In genomic region chr13:20711301-20712044, GRCh38 we compare ENCODE assay signal across 14 cellular contexts. TPM values are rescaled to one million over a fixed set of nuclear protein-coding genes. Genes with fewer than 3 reads are reported as not detected.
DNase-seq lines count a peak whose midpoint lies in the region; ATAC-seq and TF ChIP-seq lines count a peak whose summit lies in the region.
"Had no signal": no experiment of that assay in that cellular context is flagged by ENCODE, and none has a peak within 500 bp of the region (broad histone marks: within the 10 kb centered on the region; RNA-seq: fewer than 3 reads in every experiment).

No MANE protein-coding gene starts in this region.

- H3K9me3 ChIP-seq in CD4-positive, alpha-beta memory T cell (ENCODE audit: control insufficient read depth in 1 of 2, low read length in 2 of 2), result no peaks in the 10 kb centered on the region
- H3K9me3 ChIP-seq: esophagus squamous epithelium, ovary, thoracic aorta had no signal

- H3K27me3 Mint-ChIP-seq in Calu3 (ENCODE audit: unreplicated experiment) (peaks cover 23% of the 10 kb centered on the region), GM23338 (ENCODE audit: insufficient read depth, low read depth, poor library complexity) (peaks cover 14% of the 10 kb centered on the region)
- H3K27me3 Mint-ChIP-seq in CD4-positive, alpha-beta memory T cell, result peaks cover 3 to 12% of the 10 kb centered on the region in 2 donors

- POLR2A ChIA-PET in CD4-positive, alpha-beta memory T cell (lab: Charles Lee; ENCODE audit: partially characterized antibody), result no interaction called here

- H3K4me2 ChIP-seq in GM23338, result no peak overlapping the region

- H2AFZ ChIP-seq in GM23338, result no peak overlapping the region

- H3K4me1 Mint-ChIP-seq in Calu3 (ENCODE audit: low read depth, unreplicated experiment) (peaks cover 18% of the 10 kb centered on the region), GM23338 (peaks cover 18% of the 10 kb centered on the region)
- H3K4me1 Mint-ChIP-seq in CD4-positive, alpha-beta memory T cell, result peaks cover 4 to 10% (median 7%) of the 10 kb centered on the region in 4 donors

- H3K36me3 ChIP-seq in GM23338 (ENCODE audit: insufficient read depth), result no peaks in the 10 kb centered on the region
- H3K36me3 ChIP-seq in CD4-positive, alpha-beta memory T cell (ENCODE audit: insufficient read depth, low read length), result no peaks in the 10 kb centered on the region
- H3K36me3 ChIP-seq: esophagus squamous epithelium, ovary, thoracic aorta had no signal

- CTCF ChIA-PET in Calu3 (lab: Charles Lee), result interaction anchor here (0.6 to 0.7 kb wide), 2 partner anchors 11 to 14 kb away, joined by 3 to 4 read pairs; no protein-coding TSS in a partner anchor
- CTCF ChIA-PET in CD4-positive, alpha-beta memory T cell (lab: Charles Lee; ENCODE audit: partially characterized antibody), result interaction anchor here (0.6 to 9.1 kb wide), 26 partner anchors 9 to 278 kb away, joined by 3 to 90 read pairs (median 4); no protein-coding TSS in a partner anchor

- no peaks in the 10 kb centered on the region for H3K9me3 Mint-ChIP-seq in Calu3 (ENCODE audit: low read depth, unreplicated experiment)
- H3K9me3 Mint-ChIP-seq in GM23338, result no peaks in the 10 kb centered on the region
- no peaks in the 10 kb centered on the region for H3K9me3 Mint-ChIP-seq in CD4-positive, alpha-beta memory T cell
- H3K9me3 Mint-ChIP-seq: activated naive CD4-positive, alpha-beta T cell treated with anti-CD3 and anti-CD28 coated beads, Interleukin-2, amount 50 U/mL, for 72 hours had no signal

- BruUV-seq in Calu3 (replicated peaks; lab: Mats Ljungman, UMichigan), result no TSS peak

- peaks cover 11% of the 10 kb centered on the region for H3K4me1 ChIP-seq in GM23338 (ENCODE audit: insufficient read depth)
- peaks cover 6% of the 10 kb centered on the region for H3K4me1 ChIP-seq in CD4-positive, alpha-beta memory T cell (ENCODE audit: insufficient read depth, low read length)

- H3K4me3 ChIP-seq in GM23338 (no peak overlapping the region), fibroblast of villous mesenchyme (ENCODE audit: low read depth, low read length) (no peak overlapping the region)
- H3K4me3 ChIP-seq in CD4-positive, alpha-beta memory T cell (ENCODE audit: low read length in 2 of 2), result no peak overlapping the region
- H3K4me3 ChIP-seq: ovary had no signal

- H3K27ac Mint-ChIP-seq in Calu3 (ENCODE audit: unreplicated experiment) (no peak overlapping the region), GM23338 (no peak overlapping the region)
- no peak overlapping the region for H3K27ac Mint-ChIP-seq in CD4-positive, alpha-beta memory T cell
- H3K27ac Mint-ChIP-seq: CD4-positive, CD25-positive, alpha-beta regulatory T cell had no signal

- TF ChIP-seq CTCF in Calu3 (IDR thresholded peaks at IDR 0.05; ENCODE audit: unreplicated experiment) (no peak), GM23338 (conservative IDR thresholded peaks at IDR 0.05; ENCODE audit: low read depth in 2 of 2) (no peak), fibroblast of villous mesenchyme (IDR thresholded peaks at IDR 0.05; ENCODE audit: insufficient read depth, low read depth, low read length) (peak; percentile 23)

- H3K79me2 ChIP-seq in GM23338 (replicated peaks; ENCODE audit: insufficient read depth), result no peaks in the 10 kb centered on the region

- no peaks in the 10 kb centered on the region for H3K36me3 Mint-ChIP-seq in Calu3 (ENCODE audit: insufficient read depth, unreplicated experiment)
- H3K36me3 Mint-ChIP-seq in GM23338 (ENCODE audit: low read depth), result no peaks in the 10 kb centered on the region; the same call in 2 of the 3 replicates
- H3K36me3 Mint-ChIP-seq in CD4-positive, alpha-beta memory T cell, result no peaks in the 10 kb centered on the region
- H3K36me3 Mint-ChIP-seq: activated naive CD4-positive, alpha-beta T cell treated with anti-CD3 and anti-CD28 coated beads, Interleukin-2, amount 50 U/mL, for 72 hours; CD4-positive, CD25-positive, alpha-beta regulatory T cell had no signal

- DNase-seq in Calu3 (no peak), GM23338 (ENCODE audit: low spot score) (peak; percentile 86), SK-N-DZ (ENCODE audit: low spot score) (peak; percentile 36), fibroblast of villous mesenchyme (ENCODE audit: low read depth) (no peak), ACHN (no peak)
- no peak for DNase-seq in activated CD8-positive, alpha-beta memory T cell treated with anti-CD3 and anti-CD28 coated beads, Interleukin-2, amount 50 U/mL, for 48 hours
- DNase-seq in CD4-positive, alpha-beta memory T cell, result no peak
- DNase-seq: CD4-positive, CD25-positive, alpha-beta regulatory T cell; esophagus squamous epithelium; ovary; stimulated activated CD4-positive, alpha-beta T cell treated with anti-CD3 and anti-CD28 coated beads, Interleukin-12 subunit alpha, Interleukin-12 subunit beta, amount 100 ng/mL, for 4 hours had no signal

- H3K4me3 Mint-ChIP-seq in Calu3 (ENCODE audit: low read depth, unreplicated experiment) (peak overlapping the region; percentile 53), GM23338 (no peak overlapping the region)
- H3K4me3 Mint-ChIP-seq in CD4-positive, alpha-beta memory T cell, result no peak overlapping the region
- H3K4me3 Mint-ChIP-seq: CD4-positive, CD25-positive, alpha-beta regulatory T cell had no signal

- no peaks in the 10 kb centered on the region; the same call in 1 of the 2 replicates for H3K27me3 ChIP-seq in GM23338 (ENCODE audit: insufficient read depth)
- no peaks in the 10 kb centered on the region for H3K27me3 ChIP-seq in CD4-positive, alpha-beta memory T cell (ENCODE audit: insufficient read depth, low read length)
- H3K27me3 ChIP-seq: ovary had no signal

- no peaks in the 10 kb centered on the region for H3K9me2 ChIP-seq in GM23338 (ENCODE audit: insufficient read depth)

- no peak overlapping the region for H3K27ac ChIP-seq in GM23338 (ENCODE audit: low read depth)
- H3K27ac ChIP-seq in CD4-positive, alpha-beta memory T cell (ENCODE audit: low read depth, low read length), result no peak overlapping the region
- H3K27ac ChIP-seq: ovary, thoracic aorta had no signal

- intact Hi-C loops in Calu3 (cut with micrococcal nuclease; ENCODE audit: unreplicated experiment), result loop anchor here (2.0 to 5.0 kb wide), 2 partner anchors 117 to 214 kb away; no protein-coding TSS in a partner anchor
- intact Hi-C loops in CD4-positive, alpha-beta memory T cell (cut with micrococcal nuclease), result loop anchor here (1.0 to 2.0 kb wide), 4 partner anchors 61 to 767 kb away; partner anchors contain the start of gene EEF1AKMT1

- no peaks in the 10 kb centered on the region for H3F3A ChIP-seq in GM23338 (replicated peaks; ENCODE audit: low read depth)

- no peaks in the 10 kb centered on the region for H4K20me1 ChIP-seq in GM23338 (replicated peaks; ENCODE audit: insufficient read depth)

- in situ Hi-C loops in ACHN (cut with HindIII; ENCODE audit: low pct_ligation_motif_present, low pct_unique_long_range_greater_than_20kb, low sequenced_read_pairs), result no loop called here

- peak; percentile 58 for ATAC-seq in GM23338
- ATAC-seq in HG03439 (IDR thresholded peaks at IDR 0.05; ENCODE audit: unreplicated experiment), result no peak

TF ChIP-seq in GM23338, 12 proteins besides CTCF, POLR2A, EP300 and RAD21 (continues in another document):
- TF ChIP-seq ZNF331 (CRISPR knock-in tag; IDR thresholded peaks at IDR 0.05; ENCODE audit: low read depth) (no peak), ETS1 (IDR thresholded peaks at IDR 0.05) (no peak), EZH2 (IDR thresholded peaks at IDR 0.05; ENCODE audit: low read depth, unreplicated experiment) (no peak)

RNA-seq across cellular contexts. Expression of gene IL17D, which starts 8.0 kb away (rescaled TPM):
- 0.39 and 1.3 TPM in 2 replicates for total RNA-seq in Calu3 (2022)
- 0.70 and 2.3 TPM in 2 replicates for total RNA-seq in GM23338 (2014; rRNA removed; shearing (Covaris generic))
- 1.6 and 3.3 TPM in 2 replicates for polyA plus RNA-seq in GM23338 (2016; fragmentation: Nextera tagmentation; extraction: Ambion mirVana)
- polyA plus RNA-seq in SK-N-DZ (2014; cell fraction: cytosol; rRNA removed), result 6.3 and 7.3 TPM in 2 replicates
- 4.2 and 6.1 TPM in 2 replicates for polyA plus RNA-seq in SK-N-DZ (2014; cell fraction: nucleus; rRNA removed)
- under 0.01 and 0.64 TPM in 2 replicates for total RNA-seq in fibroblast of villous mesenchyme
- not detected for total RNA-seq in CD4-positive, alpha-beta memory T cell
- not detected for polyA plus RNA-seq in CD4-positive, alpha-beta memory T cell
- total RNA-seq: CD4-positive, CD25-positive, alpha-beta regulatory T cell had no signal

Comparison
In these comparisons a context has a peak if more than half of its experiments do, and no peak if none do; other contexts are left out.
1. DNase-seq: peak in GM23338 (single experiment) and SK-N-DZ (single experiment); none in Calu3 (single experiment), fibroblast of villous mesenchyme (single experiment), ACHN (single experiment), activated CD8-positive, alpha-beta memory T cell treated with anti-CD3 and anti-CD28 coated beads, Interleukin-2, amount 50 U/mL, for 48 hours (single experiment) and CD4-positive, alpha-beta memory T cell (0 of 5).